ENCODE assay signal across 7 cellular contexts in the genomic region with DNA sequence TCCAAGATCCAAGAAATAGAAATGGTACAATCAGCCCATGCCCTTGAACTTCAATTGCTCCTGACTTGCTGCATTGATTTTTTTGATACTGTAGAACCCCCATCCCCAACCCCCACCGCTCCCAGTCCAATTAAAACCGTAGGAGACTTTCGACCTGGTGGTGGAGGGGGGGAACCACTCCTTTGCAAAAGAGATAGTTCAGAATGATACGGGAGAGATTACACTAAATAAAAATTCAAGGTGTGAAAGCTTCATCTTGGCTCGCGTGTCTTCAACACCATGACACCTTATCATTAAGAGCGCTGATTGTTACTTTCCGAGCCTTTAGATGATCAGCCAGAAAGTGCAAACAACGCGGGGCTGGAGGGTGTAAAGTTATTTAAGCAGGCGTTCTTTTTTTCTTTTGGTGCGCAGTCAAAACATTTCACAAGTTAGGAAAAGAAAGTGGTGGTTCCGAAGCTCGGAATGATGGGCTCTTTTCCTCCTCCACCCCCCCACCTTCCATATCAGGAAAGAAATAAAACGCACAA. TPM values are rescaled to one million over a fixed set of nuclear protein-coding genes. Genes with fewer than 3 reads are reported as not detected.
DNase-seq lines count a peak whose midpoint lies in the region; ATAC-seq and TF ChIP-seq lines count a peak whose summit lies in the region.

No MANE protein-coding gene starts in this region.

- peak overlapping the region; percentile 99 for H3K4me3 Mint-ChIP-seq in WTC11

- H3K27ac Mint-ChIP-seq in WTC11, result peak overlapping the region; percentile 91

- POLR2A ChIA-PET in HEK293T (lab: Yijun Ruan, JAX), result interaction anchor here (1.5 to 3.4 kb wide), 2 partner anchors 60 kb away, joined by 5 to 16 read pairs; no protein-coding TSS in a partner anchor
- POLR2A ChIA-PET in WTC11 (lab: Charles Lee), result interaction anchor here (1.1 kb wide), 2 partner anchors 9 to 28 kb away, joined by 3 to 5 read pairs; no protein-coding TSS in a partner anchor

- H3K4me3 ChIP-seq in iPS-18c (ENCODE audit: insufficient read depth, low read depth, low read length) (peak overlapping the region; percentile 73), skeletal muscle satellite cell (ENCODE audit: low read length) (peak overlapping the region; percentile 85)

- H3K4me2 ChIP-seq in skeletal muscle satellite cell (ENCODE audit: low read length), result peak overlapping the region; percentile 90

- no peak for DNase-seq in HEK293T (ENCODE audit: extremely low spot score)
- no peak for DNase-seq in WTC11 (ENCODE audit: low spot score)
- no peak for DNase-seq in stimulated activated CD4-positive, alpha-beta T cell treated with anti-CD3 and anti-CD28 coated beads, Interleukin-4, amount 100 ng/mL, for 24 hours
- no peak for DNase-seq in EL
- no peak for DNase-seq in HT-29 (ENCODE audit: low spot score)

- H3K9me3 ChIP-seq in iPS-18c (ENCODE audit: control insufficient read depth, insufficient read depth, low read length) (no peaks in the 10 kb centered on the region), skeletal muscle satellite cell (replicated peaks; ENCODE audit: low read length) (no peaks in the 10 kb centered on the region)

- no peaks in the 10 kb centered on the region for H3K27me3 Mint-ChIP-seq in WTC11 (ENCODE audit: low read depth)

- ATAC-seq in WTC11, result no peak

- peak overlapping the region; percentile 87 for H3K9ac ChIP-seq in skeletal muscle satellite cell (ENCODE audit: low read depth, low read length)

- peaks cover 10% of the 10 kb centered on the region for H3K4me1 ChIP-seq in skeletal muscle satellite cell (ENCODE audit: control insufficient read depth, insufficient read depth, low read length)

- peaks cover 41% of the 10 kb centered on the region for H3K4me1 Mint-ChIP-seq in WTC11

- H3K27me3 ChIP-seq in skeletal muscle satellite cell (ENCODE audit: control insufficient read depth, insufficient read depth, low read length), result no peaks in the 10 kb centered on the region

- CTCF ChIA-PET in HEK293T (lab: Yijun Ruan, JAX), result no interaction called here
- CTCF ChIA-PET in WTC11 (lab: Charles Lee), result interaction anchor here (1.7 kb wide), 1 partner anchor 16 kb away, joined by 4 read pairs; no protein-coding TSS in a partner anchor

- H3K9me3 Mint-ChIP-seq in WTC11, result peaks cover 3% of the 10 kb centered on the region; the same call in 1 of the 2 replicates

- no peaks in the 10 kb centered on the region for H3K36me3 ChIP-seq in skeletal muscle satellite cell (ENCODE audit: insufficient read depth, low read length)

- no peak for TF ChIP-seq CTCF in WTC11 (IDR thresholded peaks at IDR 0.05)

- peaks cover 15% of the 10 kb centered on the region for H3K36me3 Mint-ChIP-seq in WTC11

TF ChIP-seq in HEK293T, 16 proteins besides CTCF, POLR2A, EP300 and RAD21:
- no peak for TF ChIP-seq ZNF384 (IDR thresholded peaks at IDR 0.05)
- no peak for TF ChIP-seq HDGF (IDR thresholded peaks at IDR 0.05; ENCODE audit: borderline replicate concordance)
- peak; percentile 39; the same call in 1 of the 2 replicates for TF ChIP-seq L3MBTL2 (conservative IDR thresholded peaks at IDR 0.05)
TF ChIP-seq in HEK293T: peak in this region for 1.

TF ChIP-seq in WTC11, 78 proteins besides CTCF, POLR2A, EP300 and RAD21:
- TF ChIP-seq SP1 (CRISPR knock-in tag; conservative IDR thresholded peaks at IDR 0.05) (0 out of 2 replicates have a peak, but pooled peaks have one; percentile 11), ZNF671 (CRISPR knock-in tag; IDR thresholded peaks at IDR 0.05) (no peak)

RNA-seq across cellular contexts. Expression of gene ZNF462, which starts 1.3 kb away (rescaled TPM):
- total RNA-seq in WTC11 (2021), result 101 to 121 TPM (median 103 TPM) in 3 replicates
- 12.2 and 13.4 TPM in 2 replicates for total RNA-seq in skeletal muscle satellite cell (2012; rRNA removed)
- total RNA-seq in HT-29 (2014; rRNA removed; shearing (Covaris generic)), result 0.26 and 0.92 TPM in 2 replicates

Comparison
In these comparisons a context has a peak if more than half of its experiments do, and no peak if none do; other contexts are left out.
1. RNA of gene ZNF462, which starts 1.3 kb away (total RNA-seq): 101 to 121 TPM in WTC11; 0.26 to 0.92 TPM in HT-29; every median in the first group is over 10 times any median in the second.